Comparison of ENCODE assay signal across 23 cellular contexts in genomic region chr2:199775297-199775696, GRCh38.
DNase-seq lines count a peak whose midpoint lies in the region; TF ChIP-seq lines count a peak whose summit lies in the region.
"Had no signal": no experiment of that assay in that cellular context is flagged by ENCODE, and none has a peak within 500 bp of the region (broad histone marks: within the 10 kb centered on the region; RNA-seq: fewer than 3 reads in every experiment).

No MANE protein-coding gene starts in this region.

- no peaks in the 10 kb centered on the region for H3K36me3 ChIP-seq in adipocyte (ENCODE audit: control insufficient read depth, insufficient read depth, low read length, severe bottlenecking)
- no peaks in the 10 kb centered on the region for H3K36me3 ChIP-seq in mesenchymal stem cell (ENCODE audit: control insufficient read depth in 1 of 2, insufficient read depth in 2 of 2, low read depth in 1 of 2, low read length in 2 of 2)
- H3K36me3 ChIP-seq: BLaER1, Peyer's patch had no signal

- H3K27ac ChIP-seq in mesenchymal stem cell (ENCODE audit: low read length, poor library complexity, severe bottlenecking) = no peak overlapping the region
- H3K27ac ChIP-seq: BLaER1, Peyer's patch, SK-N-MC had no signal

- DNase-seq in AG09309 (ENCODE audit: low read depth) = peak; percentile 11
- DNase-seq in GM04504 (ENCODE audit: low read depth) = peak; percentile 14
- DNase-seq in adipocyte (ENCODE audit: low read depth) = peak; percentile 3
- DNase-seq in mesenchymal stem cell = no peak
- DNase-seq in NCI-H2107 treated with DMSO at 0.1 percent for 48 hours (lab: John Stamatoyannopoulos, UW; ENCODE audit: unreplicated experiment) = no peak
- DNase-seq in GM19238 (ENCODE audit: insufficient read length, low spot score) = no peak
- DNase-seq in stimulated activated CD4-positive, alpha-beta T cell treated with anti-CD3 and anti-CD28 coated beads, Interleukin-4, amount 100 ng/mL, for 24 hours = no peak
- DNase-seq in dermis blood vessel endothelial cell = no peak
- DNase-seq: 8988T; CD4-positive, alpha-beta memory T cell; DMS153; HCEC 1CT; KBM-7; NCI-H1105 treated with DMSO at 0.1 percent for 48 hours; NCI-H1694; NCI-H2081 treated with DMSO at 0.1 percent for 48 hours; NCI-H510A; NCI-H748 treated with DMSO at 0.1 percent for 48 hours; NK-92 treated with Interleukin-12 subunit alpha and Interleukin-12 subunit beta, amount 100 ng/mL, for 24 hours; Peyer's patch; Right ventricle myocardium superior had no signal

- no peak overlapping the region for H2BK15ac ChIP-seq in mesenchymal stem cell (ENCODE audit: low read depth, poor library complexity, severe bottlenecking)

- H3K9me3 ChIP-seq in adipocyte (ENCODE audit: control insufficient read depth, low read length) (no peaks in the 10 kb centered on the region), mesenchymal stem cell (ENCODE audit: control insufficient read depth, low read length) (no peaks in the 10 kb centered on the region)
- H3K9me3 ChIP-seq: BLaER1, Peyer's patch had no signal

- H3K4ac ChIP-seq in mesenchymal stem cell (ENCODE audit: low read depth in 1 of 2, low read length in 2 of 2) = no peak overlapping the region

- H2BK120ac ChIP-seq in mesenchymal stem cell (ENCODE audit: low read depth, low read length) = no peak overlapping the region

- no peaks in the 10 kb centered on the region for H3K79me1 ChIP-seq in mesenchymal stem cell (replicated peaks; ENCODE audit: low read length, poor library complexity, severe bottlenecking)

- H2AK5ac ChIP-seq in mesenchymal stem cell (ENCODE audit: low read length, severe bottlenecking) = no peak overlapping the region

- TF ChIP-seq CTCF in AG09309 (IDR thresholded peaks at IDR 0.05; ENCODE audit: control insufficient read depth, insufficient read depth, low read depth, low read length, missing control alignments) = no peak

- H3K9ac ChIP-seq in adipocyte (ENCODE audit: low read length) (no peak overlapping the region), mesenchymal stem cell (ENCODE audit: low read length) (peak overlapping the region; percentile 14)
- H3K9ac ChIP-seq: BLaER1 had no signal

- H4K91ac ChIP-seq in mesenchymal stem cell (ENCODE audit: low read length) = no peak overlapping the region

- WGBS in mesenchymal stem cell = 45% methylated on average over 2 of the region's 3 CpGs

- H3K27me3 ChIP-seq in adipocyte (replicated peaks; ENCODE audit: control insufficient read depth, insufficient read depth, low read length) (no peaks in the 10 kb centered on the region), mesenchymal stem cell (ENCODE audit: control insufficient read depth in 1 of 2, insufficient read depth in 1 of 2, low read length in 2 of 2) (no peaks in the 10 kb centered on the region)
- H3K27me3 ChIP-seq: BLaER1, Peyer's patch had no signal

- H3K4me1 ChIP-seq in adipocyte (ENCODE audit: control insufficient read depth, insufficient read depth, low read length) (peaks cover 6% of the 10 kb centered on the region), mesenchymal stem cell (ENCODE audit: control insufficient read depth, insufficient read depth, low read depth, low read length) (no peaks in the 10 kb centered on the region)
- H3K4me1 ChIP-seq: Peyer's patch had no signal

- no peak overlapping the region for H3K23ac ChIP-seq in mesenchymal stem cell (ENCODE audit: low read length in 2 of 2)

- H3K4me3 ChIP-seq in AG09309 (ENCODE audit: control insufficient read depth, low read depth, low read length) (no peak overlapping the region), adipocyte (ENCODE audit: low read length) (no peak overlapping the region), mesenchymal stem cell (ENCODE audit: insufficient read depth in 1 of 2, low read depth in 1 of 2, low read length in 2 of 2) (no peak overlapping the region)
- H3K4me3 ChIP-seq: BLaER1, Peyer's patch, SK-N-MC had no signal

- no peak overlapping the region for H4K8ac ChIP-seq in mesenchymal stem cell (ENCODE audit: low read length)

- no peak overlapping the region for H3K4me2 ChIP-seq in mesenchymal stem cell (ENCODE audit: low read length, poor library complexity, severe bottlenecking)
- H3K4me2 ChIP-seq: BLaER1 had no signal

- no peak overlapping the region for H2BK5ac ChIP-seq in mesenchymal stem cell (ENCODE audit: low read depth, low read length, poor library complexity, severe bottlenecking)

- no peak overlapping the region for H3K14ac ChIP-seq in mesenchymal stem cell (ENCODE audit: low read length in 2 of 2)

- H2BK12ac ChIP-seq in mesenchymal stem cell (ENCODE audit: low read length in 2 of 2) = no peak overlapping the region

- no peak overlapping the region for H2AFZ ChIP-seq in mesenchymal stem cell (ENCODE audit: low read depth, low read length)

- H3K18ac ChIP-seq in mesenchymal stem cell (ENCODE audit: low read depth in 1 of 2, low read length in 2 of 2) = no peak overlapping the region

Comparison
In these comparisons a context has a peak if more than half of its experiments do, and no peak if none do; other contexts are left out.
1. DNase-seq: peak in AG09309 (single experiment), GM04504 (single experiment) and adipocyte (single experiment); none in mesenchymal stem cell (single experiment), NCI-H2107 treated with DMSO at 0.1 percent for 48 hours (single experiment), GM19238 (single experiment), stimulated activated CD4-positive, alpha-beta T cell treated with anti-CD3 and anti-CD28 coated beads, Interleukin-4, amount 100 ng/mL, for 24 hours (single experiment) and dermis blood vessel endothelial cell (single experiment).